ENCODE assay signal across 9 cellular contexts in the genomic region with DNA sequence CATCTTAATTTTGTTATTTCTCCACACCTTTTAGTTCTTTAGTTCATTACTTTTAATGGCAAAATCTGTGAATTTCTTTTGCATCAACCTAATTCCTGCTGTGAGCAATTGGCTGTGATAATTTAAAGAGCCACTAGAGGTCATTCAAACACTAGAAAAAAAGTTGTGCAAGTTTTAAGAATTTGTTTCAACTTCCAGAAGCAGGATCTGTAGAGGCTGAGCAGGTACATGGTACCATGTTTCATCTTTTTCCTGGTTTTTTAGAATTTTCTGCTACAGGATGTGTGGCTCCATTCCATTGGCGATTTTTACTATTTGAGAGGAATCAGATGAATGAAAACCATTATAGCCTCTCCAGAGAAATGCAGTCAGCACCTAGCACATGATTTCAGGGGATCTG. TPM values are rescaled to one million over a fixed set of nuclear protein-coding genes. Genes with fewer than 3 reads are reported as not detected.
A peak's percentile ranks its signal among the peaks of the same experiment; 100 is the strongest.
DNase-seq lines count a peak whose midpoint lies in the region; ATAC-seq, FAIRE-seq and TF ChIP-seq lines count a peak whose summit lies in the region.
"Not testable (repeated sequence)": the region's sequence is repeated elsewhere in the genome, so short reads cannot be mapped to it uniquely, and the experiment has no call there.
"Had no signal": no experiment of that assay in that cellular context is flagged by ENCODE, and none has a peak within 500 bp of the region (broad histone marks: within the 10 kb centered on the region; RNA-seq: fewer than 3 reads in every experiment).

No MANE protein-coding gene starts in this region.

- intact Hi-C loops in A673 (cut with micrococcal nuclease; ENCODE audit: unreplicated experiment): loop anchor here (10.0 kb wide), 1 partner anchor 94 kb away; no protein-coding TSS in a partner anchor
- intact Hi-C loops in PC-9 (cut with micrococcal nuclease; ENCODE audit: unreplicated experiment): loop anchor here (10.0 kb wide), 1 partner anchor 464 kb away; no protein-coding TSS in a partner anchor
- intact Hi-C loops in GM12878 (cut with micrococcal nuclease; ENCODE audit: unreplicated experiment); esophagus muscularis mucosa (cut with DNase I): not testable (repeated sequence)

- not testable (repeated sequence) for H2AFZ ChIP-seq in PC-9; GM12878 (ENCODE audit: control insufficient read depth, low read depth, low read length)

- not testable (repeated sequence) for H3K9ac ChIP-seq in GM12878 (ENCODE audit: control insufficient read depth, insufficient read depth, low read length)

- ATAC-seq in GM12878: not testable (repeated sequence)

- TF ChIP-seq POLR2A in GM12878 (IDR thresholded peaks at IDR 0.05; ENCODE audit: low read depth, low read length); esophagus muscularis mucosa (IDR thresholded peaks at IDR 0.05; ENCODE audit: low read depth): not testable (repeated sequence)

- H3K4me2 ChIP-seq in PC-9; GM12878 (ENCODE audit: control insufficient read depth, insufficient read depth): not testable (repeated sequence)

- not testable (repeated sequence) for H3K4me1 ChIP-seq in A673 (ENCODE audit: insufficient read depth, low read length, poor library complexity, severe bottlenecking); PC-9 (replicated peaks; ENCODE audit: insufficient read depth); GM12878 (ENCODE audit: control insufficient read depth, insufficient read depth, low read length); esophagus muscularis mucosa

- CTCF ChIA-PET in A673 (lab: Charles Lee); PC-9 (lab: Charles Lee): not testable (repeated sequence)
- CTCF ChIA-PET in GM12878 (lab: Yijun Ruan, JAX): interaction anchor here (1.6 kb wide), 1 partner anchor 10 kb away, joined by 5 read pairs; no protein-coding TSS in a partner anchor

- not testable (repeated sequence) for BruUV-seq in A673 (replicated peaks; lab: Mats Ljungman, UMichigan); PC-9 (replicated peaks; lab: Mats Ljungman, UMichigan); GM12878 (replicated peaks; lab: Mats Ljungman, UMichigan)

- FAIRE-seq in GM12878 (lab: Jason Lieb, UNC): not testable (repeated sequence)

- not testable (repeated sequence) for H3K4me3 ChIP-seq in A673 (ENCODE audit: low read depth, low read length, poor library complexity, severe bottlenecking); PC-9; GM12878; esophagus muscularis mucosa

- not testable (repeated sequence) for H3K79me2 ChIP-seq in PC-9 (ENCODE audit: low read depth); GM12878 (ENCODE audit: control insufficient read depth, insufficient read depth, low read length)

- H3K9me2 ChIP-seq in PC-9 (ENCODE audit: insufficient read depth): not testable (repeated sequence)

- RAD21 ChIA-PET in GM12878 (lab: Charles Lee; ENCODE audit: unreplicated experiment): interaction anchor here (1.0 kb wide), 1 partner anchor 198 kb away, joined by 3 read pairs; no protein-coding TSS in a partner anchor

- SMC1A ChIA-PET in GM12878 (lab: Charles Lee; ENCODE audit: uncharacterized antibody, unreplicated experiment): not testable (repeated sequence)

- not testable (repeated sequence) for H3K9me3 ChIP-seq in A673 (ENCODE audit: low read depth, low read length, poor library complexity, severe bottlenecking); PC-9 (ENCODE audit: insufficient read depth, low read depth); GM12878 (replicated peaks; ENCODE audit: control insufficient read depth, insufficient read depth, low read length); esophagus muscularis mucosa

- POLR2A ChIA-PET in A673 (lab: Charles Lee; ENCODE audit: low non-redundant PET); PC-9 (lab: Charles Lee; ENCODE audit: unreplicated experiment); GM12878 (lab: Charles Lee): not testable (repeated sequence)

- in situ Hi-C loops in GM12878 (cut with MboI): loop anchor here (5.0 kb wide), 1 partner anchor 86 kb away; no protein-coding TSS in a partner anchor

- TF ChIP-seq RAD21 in GM12878 (IDR thresholded peaks at IDR 0.05; ENCODE audit: insufficient read depth, low read depth, low read length): peak; percentile 56

- not testable (repeated sequence) for TF ChIP-seq EP300 in GM12878 (IDR thresholded peaks at IDR 0.05; ENCODE audit: borderline replicate concordance in 1 of 2, control insufficient read depth in 1 of 2, low read depth in 2 of 2, low read length in 2 of 2); esophagus muscularis mucosa (IDR thresholded peaks at IDR 0.05)

- peak; percentile 21 for DNase-seq in A673 (ENCODE audit: low spot score)
- peak; percentile 35 for DNase-seq in EH (ENCODE audit: low read depth)
- DNase-seq in Kasumi-1 (lab: John Stamatoyannopoulos, UW): peak; percentile 17 to 20
- not testable (repeated sequence) for DNase-seq in PC-9; GM12878 (ENCODE audit: low read depth, low spot score); esophagus muscularis mucosa (ENCODE audit: extremely low spot score)
- peak; percentile 6 for DNase-seq in kidney glomerular epithelial cell (lab: John Stamatoyannopoulos, UW)
- peak; percentile 24 for DNase-seq in pons (ENCODE audit: low spot score)

- not testable (repeated sequence) for H3F3A ChIP-seq in PC-9 (ENCODE audit: insufficient read depth, low read depth)

- TF ChIP-seq CTCF in A673 (conservative IDR thresholded peaks at IDR 0.05; ENCODE audit: low read depth, low read length) (peak; percentile 51), PC-9 (conservative IDR thresholded peaks at IDR 0.05) (peak; percentile 64), GM12878 (IDR thresholded peaks at IDR 0.05 in 2 of 3, conservative IDR thresholded peaks at IDR 0.05 in 1 of 3; ENCODE audit: control insufficient read depth in 2 of 3, extremely low read depth in 1 of 3, insufficient read depth in 1 of 3, low read depth in 3 of 3, low read length in 3 of 3) (peak; percentile 32 to 41 (median 35); a peak in 5 of 6 replicates), esophagus muscularis mucosa (IDR thresholded peaks at IDR 0.05) (peak; percentile 37 to 48 (median 47))

- H3K27ac ChIP-seq in A673 (ENCODE audit: low read depth, low read length, poor library complexity, severe bottlenecking); PC-9; GM12878 (ENCODE audit: control insufficient read depth, insufficient read depth); esophagus muscularis mucosa (replicated peaks in 1 of 4): not testable (repeated sequence)

- peaks cover 18% of the 10 kb centered on the region for H3K36me3 ChIP-seq in A673 (ENCODE audit: insufficient read depth, low read length, poor library complexity, severe bottlenecking)
- not testable (repeated sequence) for H3K36me3 ChIP-seq in PC-9 (ENCODE audit: low read depth); esophagus muscularis mucosa
- H3K36me3 ChIP-seq in GM12878 (ENCODE audit: control insufficient read depth in 2 of 2, insufficient read depth in 2 of 2, low read length in 1 of 2): peaks cover 3 to 15% of the 10 kb centered on the region in 2 experiments

- not testable (repeated sequence) for H4K20me1 ChIP-seq in PC-9 (ENCODE audit: insufficient read depth); GM12878 (ENCODE audit: control insufficient read depth, insufficient read depth)

- H3K27me3 ChIP-seq in A673 (replicated peaks; ENCODE audit: insufficient read depth, low read depth, low read length, poor library complexity); PC-9 (ENCODE audit: insufficient read depth, low read depth); GM12878 (replicated peaks in 1 of 2; ENCODE audit: control insufficient read depth in 2 of 2, insufficient read depth in 2 of 2, low read length in 1 of 2); esophagus muscularis mucosa: not testable (repeated sequence)

- 100% methylated on average over 1 of the region's 1 CpG for WGBS in GM12878 (ENCODE audit: insufficient coverage, insufficient replicate concordance, low lambda C conversion rate, missing lambda C conversion rate)
- WGBS in esophagus muscularis mucosa: 93% methylated on average over 1 of the region's 1 CpG

TF ChIP-seq in GM12878, 131 proteins besides CTCF, POLR2A, EP300 and RAD21:
- peak; percentile 35; the same call in 1 of the 2 replicates for TF ChIP-seq SMC3 (IDR thresholded peaks at IDR 0.05; ENCODE audit: borderline replicate concordance, low read length)
TF ChIP-seq in GM12878: peak in this region for 1; not testable (repeated sequence) for 130.

RNA-seq across cellular contexts. Expression of gene GOLGA8H, which starts 57.3 kb away (rescaled TPM):
- 0.33 TPM in 1 of 2 replicates, not detected in the other for total RNA-seq in A673 (2021)
- not detected in 2 replicates for total RNA-seq in PC-9 (2021)
- total RNA-seq in GM12878 (2013; cell fraction: nucleolus; rRNA removed): 1.6 and 1.7 TPM in 2 replicates
- total RNA-seq in GM12878 (2014; rRNA removed): 0.49 and 0.56 TPM in 2 replicates
- 0.18 and 0.41 TPM in 2 replicates for total RNA-seq in GM12878 (2014; rRNA removed; fragmentation: Illumina TruSeq; extraction: Trizol)
- 0.23 and 0.35 TPM in 2 replicates for total RNA-seq in GM12878 (2021)
- not detected for polyA plus RNA-seq in GM12878 (2011; ENCODE audit: low read depth)
- polyA plus RNA-seq in GM12878 (2011; rRNA removed): 0.52 and 0.54 TPM in 2 replicates
- 0.33 and 0.47 TPM in 2 replicates for polyA plus RNA-seq in GM12878 (2011; cell fraction: cytosol; rRNA removed)
- polyA plus RNA-seq in GM12878 (2011; cell fraction: nucleus; rRNA removed): 2.1 and 2.7 TPM in 2 replicates
- 0.15 TPM in 1 of 2 replicates, not detected in the other for polyA plus RNA-seq in GM12878 (2012)
- 0.35 and 0.54 TPM in 2 replicates for polyA plus RNA-seq in GM12878 (2014; fragmentation: Illumina TruSeq; extraction: Trizol)
- not detected for polyA plus RNA-seq in GM12878 (2014; fragmentation: Nextera tagmentation; extraction: Ambion mirVana)
- 0.28 and 0.42 TPM in 2 replicates for polyA plus RNA-seq in GM12878 (2014; rRNA removed)
- not detected for polyA plus RNA-seq in GM12878 (2016; fragmentation: Nextera tagmentation; extraction: Ambion mirVana)
- polyA minus RNA-seq in GM12878 (2011; rRNA and poly(A)+ RNA removed): 0.29 and 0.41 TPM in 2 replicates
- polyA minus RNA-seq in GM12878 (2011; cell fraction: cytosol; rRNA and poly(A)+ RNA removed): not detected in 2 replicates
- 0.36 and 1.2 TPM in 2 replicates for polyA minus RNA-seq in GM12878 (2011; cell fraction: nucleus; rRNA and poly(A)+ RNA removed)
- total RNA-seq in esophagus muscularis mucosa: 1 to 10 TPM in 1 of 4 donors, under 1 TPM in 3; 0.33 to 1.1 (median 0.61) TPM
- total RNA-seq: activated CD4-positive, alpha-beta memory T cell treated with anti-CD3 and anti-CD28 coated beads for 36 hours had no signal
